In the genomic region with DNA sequence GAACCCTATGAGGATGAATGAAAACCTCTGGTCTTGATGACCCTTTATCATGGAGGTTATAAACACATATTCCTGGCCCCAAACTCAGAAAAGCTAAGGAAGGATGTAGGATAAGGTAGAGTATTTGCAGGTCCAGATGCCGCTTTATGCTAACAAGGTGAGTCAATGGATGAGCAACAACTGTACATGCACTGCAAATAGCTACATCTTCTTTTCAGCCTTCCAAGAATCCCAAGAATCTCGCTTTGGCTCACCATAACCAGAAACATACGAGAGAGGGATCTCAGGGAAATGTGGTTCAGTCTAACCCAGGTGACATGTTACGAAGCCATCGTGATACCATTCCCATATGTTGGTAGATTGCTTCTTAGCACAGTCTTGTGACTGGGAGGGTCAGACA, we compare ENCODE assay signal across 23 cellular contexts.
DNase-seq lines count a peak whose midpoint lies in the region; ATAC-seq and TF ChIP-seq lines count a peak whose summit lies in the region.
"Had no signal": no experiment of that assay in that cellular context is flagged by ENCODE, and none has a peak within 500 bp of the region (broad histone marks: within the 10 kb centered on the region; RNA-seq: fewer than 3 reads in every experiment).

No MANE protein-coding gene starts in this region.

- H3K27ac ChIP-seq in SK-N-SH (ENCODE audit: low read depth in 2 of 2, low read length in 1 of 2) (no peak overlapping the region; a peak in 1 of 4 replicates), RWPE2 (ENCODE audit: poor library complexity, severe bottlenecking) (no peak overlapping the region), foreskin keratinocyte (no peak overlapping the region)
- H3K27ac ChIP-seq: 22Rv1, BLaER1 had no signal

- POLR2A ChIA-PET in SK-N-SH (lab: Yijun Ruan, JAX) = no interaction called here

- H3K79me2 ChIP-seq in SK-N-SH (ENCODE audit: insufficient read depth) = no peaks in the 10 kb centered on the region

- no peaks in the 10 kb centered on the region for H4K20me1 ChIP-seq in SK-N-SH (ENCODE audit: insufficient read depth)
- H4K20me1 ChIP-seq: BLaER1 had no signal

- no peaks in the 10 kb centered on the region for H3K27me3 Mint-ChIP-seq in glutamatergic neuron (ENCODE audit: unreplicated experiment)

- no peak overlapping the region for H3K27ac Mint-ChIP-seq in glutamatergic neuron (ENCODE audit: unreplicated experiment)
- H3K27ac Mint-ChIP-seq: CD4-positive, CD25-positive, alpha-beta regulatory T cell; GM23338 had no signal

- no peak for TF ChIP-seq RAD21 in SK-N-SH (IDR thresholded peaks at IDR 0.05; ENCODE audit: low read length)

- H3K4me1 Mint-ChIP-seq in glutamatergic neuron (ENCODE audit: low read depth, unreplicated experiment) = no peaks in the 10 kb centered on the region
- H3K4me1 Mint-ChIP-seq: CD4-positive, CD25-positive, alpha-beta regulatory T cell had no signal

- no peak overlapping the region for H3K9ac ChIP-seq in SK-N-SH
- H3K9ac ChIP-seq: BLaER1 had no signal

- no peak overlapping the region for H3K4me2 ChIP-seq in SK-N-SH
- H3K4me2 ChIP-seq: BLaER1, GM23338 had no signal

- H3K27me3 ChIP-seq in SK-N-SH (ENCODE audit: insufficient read depth) (no peaks in the 10 kb centered on the region), RWPE2 (ENCODE audit: insufficient read depth, poor library complexity, severe bottlenecking) (no peaks in the 10 kb centered on the region), foreskin keratinocyte (peaks cover 4% of the 10 kb centered on the region), H7 (ENCODE audit: control insufficient read depth, insufficient read depth, low read length) (peaks cover 21% of the 10 kb centered on the region)
- H3K27me3 ChIP-seq: BLaER1 had no signal

- H2AFZ ChIP-seq in SK-N-SH (ENCODE audit: low read depth) = no peak overlapping the region
- H2AFZ ChIP-seq: GM23338 had no signal

- H3K4me1 ChIP-seq in SK-N-SH (ENCODE audit: control insufficient read depth in 1 of 2, insufficient read depth in 2 of 2, low read depth in 1 of 2, low read length in 1 of 2) = peaks cover 5 to 14% of the 10 kb centered on the region in 2 experiments; a peak in 3 of 4 replicates
- H3K4me1 ChIP-seq in RWPE2 (ENCODE audit: insufficient read depth, poor library complexity, severe bottlenecking) = no peaks in the 10 kb centered on the region
- H3K4me1 ChIP-seq in foreskin keratinocyte = no peaks in the 10 kb centered on the region
- H3K4me1 ChIP-seq: BLaER1 had no signal

- DNase-seq in SK-N-SH (no peak), RWPE2 (ENCODE audit: low spot score) (no peak), foreskin keratinocyte (peak in 1 of 2 donors; percentile 65), NCI-H1694 treated with DMSO at 0.1 percent for 48 hours (lab: John Stamatoyannopoulos, UW) (no peak), glutamatergic neuron (no peak), H7 (no peak)
- DNase-seq: CD4-positive, CD25-positive, alpha-beta regulatory T cell; DMS153; DND-41; HCEC 1CT; Kasumi-1; NCI-H1092 treated with DMSO at 0.1 percent for 48 hours; NCI-H1436; NCI-H187 treated with DMSO at 0.1 percent for 48 hours; NCI-H524; NCI-H748 treated with DMSO at 0.1 percent for 48 hours; RPMI8226; SHP77 had no signal

- CTCF ChIA-PET in SK-N-SH (lab: Yijun Ruan, JAX) = interaction anchor here (1.1 to 1.8 kb wide), 3 partner anchors 9 to 296 kb away, joined by 3 to 8 read pairs (median 7); no protein-coding TSS in a partner anchor

- peaks cover 2% of the 10 kb centered on the region for H3K9me3 Mint-ChIP-seq in glutamatergic neuron (ENCODE audit: unreplicated experiment)

- no peak for TF ChIP-seq EP300 in SK-N-SH (IDR thresholded peaks at IDR 0.05; ENCODE audit: borderline replicate concordance in 1 of 2, low read depth in 1 of 2, low read length in 1 of 2)

- ATAC-seq in SK-N-SH treated with all-trans-retinoic acid at 6 μM for 48 hours = no peak
- peak; percentile 51; the same call in 1 of the 3 replicates for ATAC-seq in RWPE2 (ENCODE audit: low read depth)
- ATAC-seq in foreskin keratinocyte = peak; percentile 35
- ATAC-seq: GM23338, K562 had no signal

- no peaks in the 10 kb centered on the region for H3K36me3 ChIP-seq in SK-N-SH (replicated peaks in 1 of 2; ENCODE audit: control insufficient read depth in 1 of 2, insufficient read depth in 2 of 2, low read length in 1 of 2)
- no peaks in the 10 kb centered on the region for H3K36me3 ChIP-seq in RWPE2 (ENCODE audit: low read depth)
- H3K36me3 ChIP-seq in H7 (replicated peaks; ENCODE audit: control insufficient read depth, insufficient read depth, low read length) = no peaks in the 10 kb centered on the region
- H3K36me3 ChIP-seq: BLaER1 had no signal

- H3K9me2 ChIP-seq in SK-N-SH = no peaks in the 10 kb centered on the region

- peaks cover 51% of the 10 kb centered on the region for H3F3A ChIP-seq in SK-N-SH (replicated peaks; ENCODE audit: insufficient read depth)

- H3K9me3 ChIP-seq in SK-N-SH (no peaks in the 10 kb centered on the region), RWPE2 (ENCODE audit: severe bottlenecking) (no peaks in the 10 kb centered on the region)
- H3K9me3 ChIP-seq: BLaER1 had no signal

- WGBS in SK-N-SH (ENCODE audit: low lambda C conversion rate) = 86% methylated on average over 5 of the region's 5 CpGs

- H3K4me3 ChIP-seq in SK-N-SH (ENCODE audit: low read depth in 2 of 2, low read length in 1 of 2) (no peak overlapping the region), RWPE2 (ENCODE audit: severe bottlenecking) (no peak overlapping the region), H7 (ENCODE audit: insufficient read depth, low read depth, low read length) (no peak overlapping the region)
- H3K4me3 ChIP-seq: BLaER1, GM23338, K562 had no signal

- TF ChIP-seq CTCF in SK-N-SH (IDR thresholded peaks at IDR 0.05) (no peak), RWPE2 (IDR thresholded peaks at IDR 0.05; ENCODE audit: poor library complexity, severe bottlenecking) (no peak), foreskin keratinocyte (conservative IDR thresholded peaks at IDR 0.05) (no peak), glutamatergic neuron (IDR thresholded peaks at IDR 0.05; ENCODE audit: partially characterized antibody, unreplicated experiment) (no peak)

- H3K36me3 Mint-ChIP-seq in glutamatergic neuron (ENCODE audit: unreplicated experiment) = no peaks in the 10 kb centered on the region
- H3K36me3 Mint-ChIP-seq: CD4-positive, CD25-positive, alpha-beta regulatory T cell had no signal

- H3K4me3 Mint-ChIP-seq in glutamatergic neuron (ENCODE audit: unreplicated experiment) = no peak overlapping the region
- H3K4me3 Mint-ChIP-seq: CD4-positive, CD25-positive, alpha-beta regulatory T cell; GM23338 had no signal

TF ChIP-seq in SK-N-SH, 30 proteins besides CTCF, POLR2A, EP300 and RAD21:
- TF ChIP-seq TCF12 (IDR thresholded peaks at IDR 0.05) (peak; percentile 54; the same call in 1 of the 2 replicates), CHD2 (IDR thresholded peaks at IDR 0.05; ENCODE audit: low read length, partially characterized antibody) (no peak)
- TF ChIP-seq, protein P1, sequence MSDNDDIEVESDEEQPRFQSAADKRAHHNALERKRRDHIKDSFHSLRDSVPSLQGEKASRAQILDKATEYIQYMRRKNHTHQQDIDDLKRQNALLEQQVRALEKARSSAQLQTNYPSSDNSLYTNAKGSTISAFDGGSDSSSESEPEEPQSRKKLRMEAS (IDR thresholded peaks at IDR 0.05; ENCODE audit: low read depth) = no peak

TF ChIP-seq in SK-N-SH treated with all-trans-retinoic acid at 6 μM for 48 hours, 23 proteins besides CTCF, POLR2A, EP300 and RAD21 (continues in another document):
- TF ChIP-seq ZC3H10 (CRISPR knock-in tag; IDR thresholded peaks at IDR 0.05) = no peak
- no peak for TF ChIP-seq PPARA (CRISPR knock-in tag; IDR thresholded peaks at IDR 0.05; ENCODE audit: borderline replicate concordance)
- TF ChIP-seq ZNF8 (CRISPR knock-in tag; IDR thresholded peaks at IDR 0.05) = no peak
- TF ChIP-seq, protein P2, sequence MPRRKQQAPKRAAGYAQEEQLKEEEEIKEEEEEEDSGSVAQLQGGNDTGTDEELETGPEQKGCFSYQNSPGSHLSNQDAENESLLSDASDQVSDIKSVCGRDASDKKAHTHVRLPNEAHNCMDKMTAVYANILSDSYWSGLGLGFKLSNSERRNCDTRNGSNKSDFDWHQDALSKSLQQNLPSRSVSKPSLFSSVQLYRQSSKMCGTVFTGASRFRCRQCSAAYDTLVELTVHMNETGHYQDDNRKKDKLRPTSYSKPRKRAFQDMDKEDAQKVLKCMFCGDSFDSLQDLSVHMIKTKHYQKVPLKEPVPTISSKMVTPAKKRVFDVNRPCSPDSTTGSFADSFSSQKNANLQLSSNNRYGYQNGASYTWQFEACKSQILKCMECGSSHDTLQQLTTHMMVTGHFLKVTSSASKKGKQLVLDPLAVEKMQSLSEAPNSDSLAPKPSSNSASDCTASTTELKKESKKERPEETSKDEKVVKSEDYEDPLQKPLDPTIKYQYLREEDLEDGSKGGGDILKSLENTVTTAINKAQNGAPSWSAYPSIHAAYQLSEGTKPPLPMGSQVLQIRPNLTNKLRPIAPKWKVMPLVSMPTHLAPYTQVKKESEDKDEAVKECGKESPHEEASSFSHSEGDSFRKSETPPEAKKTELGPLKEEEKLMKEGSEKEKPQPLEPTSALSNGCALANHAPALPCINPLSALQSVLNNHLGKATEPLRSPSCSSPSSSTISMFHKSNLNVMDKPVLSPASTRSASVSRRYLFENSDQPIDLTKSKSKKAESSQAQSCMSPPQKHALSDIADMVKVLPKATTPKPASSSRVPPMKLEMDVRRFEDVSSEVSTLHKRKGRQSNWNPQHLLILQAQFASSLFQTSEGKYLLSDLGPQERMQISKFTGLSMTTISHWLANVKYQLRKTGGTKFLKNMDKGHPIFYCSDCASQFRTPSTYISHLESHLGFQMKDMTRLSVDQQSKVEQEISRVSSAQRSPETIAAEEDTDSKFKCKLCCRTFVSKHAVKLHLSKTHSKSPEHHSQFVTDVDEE (CRISPR knock-in tag; IDR thresholded peaks at IDR 0.05) = no peak
- TF ChIP-seq, protein P3, sequence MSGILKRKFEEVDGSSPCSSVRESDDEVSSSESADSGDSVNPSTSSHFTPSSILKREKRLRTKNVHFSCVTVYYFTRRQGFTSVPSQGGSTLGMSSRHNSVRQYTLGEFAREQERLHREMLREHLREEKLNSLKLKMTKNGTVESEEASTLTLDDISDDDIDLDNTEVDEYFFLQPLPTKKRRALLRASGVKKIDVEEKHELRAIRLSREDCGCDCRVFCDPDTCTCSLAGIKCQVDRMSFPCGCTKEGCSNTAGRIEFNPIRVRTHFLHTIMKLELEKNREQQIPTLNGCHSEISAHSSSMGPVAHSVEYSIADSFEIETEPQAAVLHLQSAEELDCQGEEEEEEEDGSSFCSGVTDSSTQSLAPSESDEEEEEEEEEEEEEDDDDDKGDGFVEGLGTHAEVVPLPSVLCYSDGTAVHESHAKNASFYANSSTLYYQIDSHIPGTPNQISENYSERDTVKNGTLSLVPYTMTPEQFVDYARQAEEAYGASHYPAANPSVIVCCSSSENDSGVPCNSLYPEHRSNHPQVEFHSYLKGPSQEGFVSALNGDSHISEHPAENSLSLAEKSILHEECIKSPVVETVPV (CRISPR knock-in tag; IDR thresholded peaks at IDR 0.05) = no peak
- no peak for TF ChIP-seq GLIS3 (CRISPR knock-in tag; IDR thresholded peaks at IDR 0.05)
- no peak for TF ChIP-seq SNAI2 (CRISPR knock-in tag; IDR thresholded peaks at IDR 0.05)
- no peak for TF ChIP-seq TOX (CRISPR knock-in tag; IDR thresholded peaks at IDR 0.05; ENCODE audit: borderline replicate concordance)
- TF ChIP-seq ISL1 (CRISPR knock-in tag; IDR thresholded peaks at IDR 0.05) = no peak
- TF ChIP-seq BACH2 (CRISPR knock-in tag; IDR thresholded peaks at IDR 0.05; ENCODE audit: borderline replicate concordance) = no peak
